In genomic region chr7:3861941-3862340, GRCh38 we compare ENCODE assay signal across 9 cellular contexts.
DNase-seq lines count a peak whose midpoint lies in the region; ATAC-seq and TF ChIP-seq lines count a peak whose summit lies in the region.
"Had no signal": no experiment of that assay in that cellular context is flagged by ENCODE, and none has a peak within 500 bp of the region (broad histone marks: within the 10 kb centered on the region; RNA-seq: fewer than 3 reads in every experiment).

No MANE protein-coding gene starts in this region.

- peak; percentile 71 for ATAC-seq in GM21529 (IDR thresholded peaks at IDR 0.05; ENCODE audit: unreplicated experiment)
- ATAC-seq in RWPE2 (ENCODE audit: low read depth) = peak; percentile 52; the same call in 2 of the 3 replicates
- peak; percentile 87 for ATAC-seq in gastroesophageal sphincter
- no peak for ATAC-seq in HG02642 (IDR thresholded peaks at IDR 0.05; ENCODE audit: poor library complexity, unreplicated experiment)

- TF ChIP-seq POLR2A in gastroesophageal sphincter (IDR thresholded peaks at IDR 0.05) = no peak

- TF ChIP-seq EP300 in gastroesophageal sphincter (IDR thresholded peaks at IDR 0.05) = no peak

- 8 to 14% methylated on average over 4 to 5 of the region's 5 CpGs for WGBS in gastroesophageal sphincter (ENCODE audit: low coverage in 1 of 2), 2 donors

- no peaks in the 10 kb centered on the region for H3K36me3 ChIP-seq in RWPE2 (ENCODE audit: low read depth)
- H3K36me3 ChIP-seq in gastroesophageal sphincter = no peaks in the 10 kb centered on the region

- DNase-seq in RWPE2 (ENCODE audit: low spot score) (no peak), renal cortical epithelial cell (ENCODE audit: low read depth) (peak; percentile 98), AG20443 (ENCODE audit: low spot score) (no peak), NCI-H2107 (lab: John Stamatoyannopoulos, UW) (no peak), amniotic stem cell (lab: John Stamatoyannopoulos, UW) (no peak)
- DNase-seq: stimulated activated CD4-positive, alpha-beta T cell treated with anti-CD3 and anti-CD28 coated beads, Interleukin-4, amount 100 ng/mL, for 24 hours had no signal

- H3K27ac ChIP-seq in RWPE2 (ENCODE audit: poor library complexity, severe bottlenecking) (no peak overlapping the region), gastroesophageal sphincter (peak overlapping the region in 2 of 4 donors; percentile 32 to 43)

- no peak overlapping the region for H3K4me3 ChIP-seq in RWPE2 (ENCODE audit: severe bottlenecking)
- no peak overlapping the region for H3K4me3 ChIP-seq in gastroesophageal sphincter

- H3K27me3 ChIP-seq in RWPE2 (ENCODE audit: insufficient read depth, poor library complexity, severe bottlenecking) (no peaks in the 10 kb centered on the region), gastroesophageal sphincter (no peaks in the 10 kb centered on the region)

- TF ChIP-seq CTCF in RWPE2 (IDR thresholded peaks at IDR 0.05; ENCODE audit: poor library complexity, severe bottlenecking) (no peak), gastroesophageal sphincter (IDR thresholded peaks at IDR 0.05) (peak in 2 of 4 experiments; percentile 17)

- H3K9me3 ChIP-seq in RWPE2 (ENCODE audit: severe bottlenecking) = no peaks in the 10 kb centered on the region
- no peaks in the 10 kb centered on the region for H3K9me3 ChIP-seq in gastroesophageal sphincter

- H3K4me1 ChIP-seq in RWPE2 (ENCODE audit: insufficient read depth, poor library complexity, severe bottlenecking) (no peaks in the 10 kb centered on the region), gastroesophageal sphincter (peaks cover 0 to 19% (median 3%) of the 10 kb centered on the region in 3 donors)
